In the genomic region with DNA sequence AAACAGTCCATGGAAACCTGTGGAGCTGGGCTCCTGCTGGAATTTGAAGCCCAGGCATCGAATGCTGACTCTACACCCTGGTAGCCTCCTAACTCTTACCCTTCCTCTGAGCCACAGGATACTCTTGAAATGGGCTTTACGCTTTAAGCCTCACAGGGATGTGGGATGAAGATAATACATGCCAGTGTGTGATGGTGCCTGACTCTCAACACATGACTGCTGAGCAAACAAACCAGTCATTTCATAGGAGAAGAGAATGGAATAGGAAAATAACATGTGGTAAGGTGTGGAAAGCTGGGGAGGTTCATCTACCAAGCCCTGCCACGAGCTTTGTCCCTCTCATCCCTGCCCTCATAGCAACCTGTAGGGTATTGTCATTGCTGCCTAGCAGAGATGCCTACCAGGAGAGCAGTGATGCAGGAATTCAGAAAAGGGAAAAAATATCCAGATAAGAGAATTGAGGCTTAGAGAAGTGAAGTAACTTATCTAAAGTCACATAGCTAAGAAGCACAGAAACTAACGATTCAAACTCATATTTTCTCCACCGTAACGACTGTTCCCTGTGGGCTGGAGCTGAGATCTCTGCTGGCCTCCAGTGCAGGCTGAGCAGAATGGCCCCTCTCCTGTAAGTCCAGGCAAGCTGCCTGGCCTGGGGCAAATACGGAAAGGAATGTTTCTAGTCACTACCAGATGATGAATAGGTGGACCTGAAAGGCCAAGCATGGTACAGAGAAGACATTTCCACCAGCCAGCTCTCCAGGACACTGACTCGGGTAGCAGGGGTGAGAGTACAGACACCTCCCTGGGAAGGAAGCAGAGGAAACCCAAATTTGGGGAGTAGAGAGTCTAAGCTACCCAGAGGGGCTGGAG, we compare ENCODE assay signal across 16 cellular contexts.
DNase-seq lines count a peak whose midpoint lies in the region; ATAC-seq and TF ChIP-seq lines count a peak whose summit lies in the region.
"Had no signal": no experiment of that assay in that cellular context is flagged by ENCODE, and none has a peak within 500 bp of the region (broad histone marks: within the 10 kb centered on the region; RNA-seq: fewer than 3 reads in every experiment).

No MANE protein-coding gene starts in this region.

- H3K27me3 ChIP-seq in endodermal cell (ENCODE audit: control insufficient read depth, insufficient read depth, low read length, poor library complexity, severe bottlenecking): no peaks in the 10 kb centered on the region
- H3K27me3 ChIP-seq in osteoblast (ENCODE audit: insufficient read depth, low read length): no peaks in the 10 kb centered on the region
- H3K27me3 ChIP-seq: cardiac muscle cell had no signal

- H3K4me1 ChIP-seq in OCI-LY7 (ENCODE audit: insufficient read depth, low read length, poor library complexity, severe bottlenecking) (peaks cover 50% of the 10 kb centered on the region), endodermal cell (ENCODE audit: control insufficient read depth, insufficient read depth, low read length) (peaks cover 22% of the 10 kb centered on the region), osteoblast (ENCODE audit: insufficient read depth, low read length) (peaks cover 44% of the 10 kb centered on the region)

- POLR2A ChIA-PET in OCI-LY7 (lab: Charles Lee): interaction anchor here (0.6 to 2.8 kb wide), 7 partner anchors 10 to 210 kb away, joined by 3 to 13 read pairs (median 4); no protein-coding TSS in a partner anchor

- H3K27ac ChIP-seq in OCI-LY7 (ENCODE audit: low read depth, low read length, poor library complexity, severe bottlenecking) (no peak overlapping the region), endodermal cell (ENCODE audit: low read depth, low read length) (no peak overlapping the region), osteoblast (ENCODE audit: low read depth, low read length) (peak overlapping the region; percentile 54)
- H3K27ac ChIP-seq: cardiac muscle cell, thoracic aorta had no signal

- DNase-seq in ELR (ENCODE audit: low read depth): peak; percentile 65
- DNase-seq in OCI-LY7 (ENCODE audit: low spot score): no peak
- no peak for DNase-seq in endodermal cell
- no peak for DNase-seq in osteoblast (ENCODE audit: insufficient read length, low spot score, missing footprints)
- DNase-seq in AG08395 (ENCODE audit: low spot score): no peak
- DNase-seq in erythroblast (lab: John Stamatoyannopoulos, UW): no peak
- DNase-seq: activated CD8-positive, alpha-beta T cell treated with anti-CD3 and anti-CD28 coated beads, Interleukin-2, amount 10 ng/mL, durations not matched to agents 7 days and 5 days; COR-L47; MM.1S; NCI-H2171; occipital lobe; stimulated activated CD4-positive, alpha-beta T cell treated with anti-CD3 and anti-CD28 coated beads, Interleukin-12 subunit alpha, Interleukin-12 subunit beta, amount 100 ng/mL, for 4 hours had no signal

- H3K79me2 ChIP-seq in OCI-LY7 (ENCODE audit: insufficient read depth, low read depth, low read length): no peaks in the 10 kb centered on the region
- no peaks in the 10 kb centered on the region for H3K79me2 ChIP-seq in osteoblast (ENCODE audit: insufficient read depth, low read length)

- no peak for ATAC-seq in HG02852 (IDR thresholded peaks at IDR 0.05; ENCODE audit: unreplicated experiment)
- ATAC-seq: activated CD8-positive, alpha-beta T cell treated with anti-CD3 and anti-CD28 coated beads, Interleukin-2, amount 10 ng/mL, durations not matched to agents 7 days and 5 days had no signal

- peaks cover 62% of the 10 kb centered on the region for H3K4me1 Mint-ChIP-seq in endodermal cell

- no TSS peak for BruUV-seq in OCI-LY7 (replicated peaks; lab: Mats Ljungman, UMichigan)

- H3K4me2 ChIP-seq in OCI-LY7 (ENCODE audit: low read length): peak overlapping the region; percentile 89; the same call in 1 of the 2 replicates
- H3K4me2 ChIP-seq in osteoblast (ENCODE audit: insufficient read depth, low read length): peak overlapping the region; percentile 10

- H2AFZ ChIP-seq in OCI-LY7 (ENCODE audit: low read length) (no peak overlapping the region), osteoblast (ENCODE audit: low read length) (peak overlapping the region; percentile 37)

- no peaks in the 10 kb centered on the region for H3K9me2 ChIP-seq in OCI-LY7 (ENCODE audit: insufficient read depth, low read length)

- H4K20me1 ChIP-seq in OCI-LY7 (ENCODE audit: insufficient read depth, low read length): no peaks in the 10 kb centered on the region
- H4K20me1 ChIP-seq in osteoblast (ENCODE audit: insufficient read depth, low read length): no peaks in the 10 kb centered on the region

- no peaks in the 10 kb centered on the region for H3K9me3 Mint-ChIP-seq in endodermal cell

- H3K9me3 ChIP-seq in OCI-LY7 (ENCODE audit: low read length): no peaks in the 10 kb centered on the region
- H3K9me3 ChIP-seq in endodermal cell (ENCODE audit: control insufficient read depth, low read length): no peaks in the 10 kb centered on the region
- H3K9me3 ChIP-seq in osteoblast (ENCODE audit: low read depth, low read length): no peaks in the 10 kb centered on the region
- H3K9me3 ChIP-seq: thoracic aorta had no signal

- no peaks in the 10 kb centered on the region for H3K36me3 Mint-ChIP-seq in endodermal cell (ENCODE audit: low read depth)

- intact Hi-C loops in OCI-LY7 (cut with micrococcal nuclease; ENCODE audit: unreplicated experiment): no loop called here

- no peak for TF ChIP-seq POLR2A in erythroblast (IDR thresholded peaks at IDR 0.05; ENCODE audit: low read length)

- WGBS in endodermal cell (ENCODE audit: insufficient coverage in 1 of 2, insufficient read length in 1 of 2), 2 experiments: 85 to 90% methylated on average over 4 to 8 of the region's 8 CpGs

- no peak overlapping the region for H3K4me3 Mint-ChIP-seq in endodermal cell
- H3K4me3 Mint-ChIP-seq: activated CD8-positive, alpha-beta T cell treated with anti-CD3 and anti-CD28 coated beads, Interleukin-2, amount 10 ng/mL, durations not matched to agents 7 days and 5 days had no signal

- no peaks in the 10 kb centered on the region for H3K36me3 ChIP-seq in OCI-LY7 (ENCODE audit: insufficient read depth, low read length)
- no peaks in the 10 kb centered on the region for H3K36me3 ChIP-seq in endodermal cell (ENCODE audit: control insufficient read depth, insufficient read depth, low read length)
- no peaks in the 10 kb centered on the region for H3K36me3 ChIP-seq in osteoblast (ENCODE audit: insufficient read depth, low read length)
- H3K36me3 ChIP-seq: cardiac muscle cell, thoracic aorta had no signal

- H3K4me3 ChIP-seq in OCI-LY7 (ENCODE audit: low read depth, low read length, poor library complexity, severe bottlenecking) (no peak overlapping the region), endodermal cell (ENCODE audit: low read length) (no peak overlapping the region), osteoblast (ENCODE audit: insufficient read depth, low read length) (no peak overlapping the region)
- H3K4me3 ChIP-seq: cardiac muscle cell, lung, thoracic aorta had no signal

- CTCF ChIA-PET in OCI-LY7 (lab: Charles Lee; ENCODE audit: unreplicated experiment): interaction anchor here (1.1 kb wide), 1 partner anchor 19 kb away, joined by 3 read pairs; no protein-coding TSS in a partner anchor

- TF ChIP-seq CTCF in OCI-LY7 (conservative IDR thresholded peaks at IDR 0.05; ENCODE audit: low read length) (no peak), endodermal cell (conservative IDR thresholded peaks at IDR 0.05) (no peak), osteoblast (IDR thresholded peaks at IDR 0.05; ENCODE audit: extremely low read depth, low read depth, low read length) (no peak)

- H3K27ac Mint-ChIP-seq in endodermal cell: peak overlapping the region; percentile 87
- H3K27ac Mint-ChIP-seq: activated CD8-positive, alpha-beta T cell treated with anti-CD3 and anti-CD28 coated beads, Interleukin-2, amount 10 ng/mL, durations not matched to agents 7 days and 5 days had no signal

- no peak overlapping the region for H3K9ac ChIP-seq in endodermal cell (ENCODE audit: extremely low read depth, low read length, poor library complexity, severe bottlenecking)

- no peaks in the 10 kb centered on the region for H3K27me3 Mint-ChIP-seq in endodermal cell (ENCODE audit: insufficient read depth)
